ENCODE assay signal across 17 cellular contexts in genomic region chr14:70281938-70282337, GRCh38.
DNase-seq lines count a peak whose midpoint lies in the region; ATAC-seq and TF ChIP-seq lines count a peak whose summit lies in the region.
"Had no signal": no experiment of that assay in that cellular context is flagged by ENCODE, and none has a peak within 500 bp of the region (broad histone marks: within the 10 kb centered on the region; RNA-seq: fewer than 3 reads in every experiment).

No MANE protein-coding gene starts in this region.

- H3K9me3 ChIP-seq in OCI-LY1 (ENCODE audit: low read length) = no peaks in the 10 kb centered on the region
- H3K9me3 ChIP-seq: colonic mucosa, left ventricle myocardium inferior, pancreas had no signal

- no peak overlapping the region for H3K27ac ChIP-seq in OCI-LY1 (ENCODE audit: low read depth, low read length, poor library complexity, severe bottlenecking)
- H3K27ac ChIP-seq: colonic mucosa, foreskin keratinocyte, left ventricle myocardium inferior, pancreas had no signal

- H3K9me2 ChIP-seq in OCI-LY1 (ENCODE audit: low read depth, low read length) = no peaks in the 10 kb centered on the region

- H3K4me1 Mint-ChIP-seq in chondrocyte (ENCODE audit: low read depth) (no peaks in the 10 kb centered on the region), natural killer cell (no peaks in the 10 kb centered on the region)
- H3K4me1 Mint-ChIP-seq: CD8-positive, alpha-beta memory T cell had no signal

- H3K4me2 ChIP-seq in OCI-LY1 (ENCODE audit: low read length) = peak overlapping the region; percentile 25; the same call in 1 of the 2 replicates

- H3K36me3 ChIP-seq in OCI-LY1 (ENCODE audit: insufficient read depth, low read length) = no peaks in the 10 kb centered on the region
- H3K36me3 ChIP-seq: colonic mucosa, left ventricle myocardium inferior, pancreas had no signal

- H3K9me3 Mint-ChIP-seq in chondrocyte (ENCODE audit: low read depth) (no peaks in the 10 kb centered on the region), natural killer cell (no peaks in the 10 kb centered on the region)
- H3K9me3 Mint-ChIP-seq: CD8-positive, alpha-beta memory T cell; T-helper 1 cell treated with Interleukin-12 subunit alpha and Interleukin-12 subunit beta and Interleukin-4 antibody, amounts not matched to agents 30 μg/mL and 1 μg/mL, for 36 hours had no signal

- no peaks in the 10 kb centered on the region for H3K36me3 Mint-ChIP-seq in chondrocyte (ENCODE audit: low read depth)
- H3K36me3 Mint-ChIP-seq in natural killer cell = no peaks in the 10 kb centered on the region
- H3K36me3 Mint-ChIP-seq: CD8-positive, alpha-beta memory T cell had no signal

- H3K9ac ChIP-seq in OCI-LY1 (ENCODE audit: low read length) = no peak overlapping the region

- intact Hi-C loops in natural killer cell (cut with micrococcal nuclease) = no loop called here

- TF ChIP-seq CTCF in OCI-LY1 (IDR thresholded peaks at IDR 0.05; ENCODE audit: low read length) (no peak), chondrocyte (IDR thresholded peaks at IDR 0.05) (no peak), natural killer cell (IDR thresholded peaks at IDR 0.05) (no peak)

- H3K79me2 ChIP-seq in OCI-LY1 (ENCODE audit: insufficient read depth, low read length) = no peaks in the 10 kb centered on the region

- no peaks in the 10 kb centered on the region for H3F3A ChIP-seq in OCI-LY1 (ENCODE audit: insufficient read depth, low read length)

- H3K4me3 ChIP-seq in OCI-LY1 (ENCODE audit: low read depth, low read length, poor library complexity, severe bottlenecking) = no peak overlapping the region
- H3K4me3 ChIP-seq: colonic mucosa, left ventricle myocardium inferior, pancreas had no signal

- no peak for ATAC-seq in GM18867 (IDR thresholded peaks at IDR 0.05; ENCODE audit: unreplicated experiment)
- ATAC-seq in natural killer cell = no peak
- ATAC-seq: foreskin keratinocyte, pancreas, Right ventricle myocardium inferior had no signal

- no peaks in the 10 kb centered on the region for H4K20me1 ChIP-seq in OCI-LY1 (ENCODE audit: insufficient read depth, low read length)

- peaks cover 5% of the 10 kb centered on the region for H3K4me1 ChIP-seq in OCI-LY1 (ENCODE audit: insufficient read depth, low read length, severe bottlenecking)
- H3K4me1 ChIP-seq: colonic mucosa, foreskin keratinocyte, left ventricle myocardium inferior, pancreas had no signal

- H3K27ac Mint-ChIP-seq in chondrocyte (ENCODE audit: unreplicated experiment) (no peak overlapping the region), natural killer cell (no peak overlapping the region)
- H3K27ac Mint-ChIP-seq: CD8-positive, alpha-beta memory T cell; T-helper 1 cell treated with Interleukin-12 subunit alpha and Interleukin-12 subunit beta and Interleukin-4 antibody, amounts not matched to agents 30 μg/mL and 1 μg/mL, for 36 hours had no signal

- H3K27me3 ChIP-seq in OCI-LY1 (ENCODE audit: insufficient read depth, low read length) = no peaks in the 10 kb centered on the region
- H3K27me3 ChIP-seq: colonic mucosa, pancreas had no signal

- H3K4me3 Mint-ChIP-seq in chondrocyte (ENCODE audit: unreplicated experiment) (no peak overlapping the region), natural killer cell (no peak overlapping the region)
- H3K4me3 Mint-ChIP-seq: CD8-positive, alpha-beta memory T cell; T-helper 1 cell treated with Interleukin-12 subunit alpha and Interleukin-12 subunit beta and Interleukin-4 antibody, amounts not matched to agents 30 μg/mL and 1 μg/mL, for 36 hours had no signal

- H3K27me3 Mint-ChIP-seq in chondrocyte (ENCODE audit: low read depth) (peaks cover 20% of the 10 kb centered on the region), natural killer cell (ENCODE audit: low read depth in 2 of 2) (peaks cover 5 to 15% of the 10 kb centered on the region in 2 donors)

- H2AFZ ChIP-seq in OCI-LY1 (ENCODE audit: low read length) = no peak overlapping the region

- peak; percentile 17 for DNase-seq in NCI-H748 (lab: John Stamatoyannopoulos, UW; ENCODE audit: unreplicated experiment)
- DNase-seq in NCI-H748 treated with DMSO at 0.1 percent for 48 hours (lab: John Stamatoyannopoulos, UW) = no peak
- DNase-seq in NCI-H146 (lab: John Stamatoyannopoulos, UW) = peak; percentile 32
- peak; percentile 14 for DNase-seq in pons (ENCODE audit: low spot score)
- DNase-seq in chondrocyte (ENCODE audit: low spot score) = no peak
- no peak for DNase-seq in natural killer cell
- DNase-seq: ACHN; activated gamma-delta T cell; CD8-positive, alpha-beta memory T cell; colonic mucosa; foreskin keratinocyte; left ventricle myocardium inferior; pancreas had no signal

Comparison
In these comparisons a context has a peak if more than half of its experiments do, and no peak if none do; other contexts are left out.
1. DNase-seq: peak in NCI-H748 (single experiment), NCI-H146 (single experiment) and pons (single experiment); none in NCI-H748 treated with DMSO at 0.1 percent for 48 hours (single experiment), chondrocyte (single experiment) and natural killer cell (single experiment).